Comparison of ENCODE assay signal across 8 cellular contexts in the genomic region with DNA sequence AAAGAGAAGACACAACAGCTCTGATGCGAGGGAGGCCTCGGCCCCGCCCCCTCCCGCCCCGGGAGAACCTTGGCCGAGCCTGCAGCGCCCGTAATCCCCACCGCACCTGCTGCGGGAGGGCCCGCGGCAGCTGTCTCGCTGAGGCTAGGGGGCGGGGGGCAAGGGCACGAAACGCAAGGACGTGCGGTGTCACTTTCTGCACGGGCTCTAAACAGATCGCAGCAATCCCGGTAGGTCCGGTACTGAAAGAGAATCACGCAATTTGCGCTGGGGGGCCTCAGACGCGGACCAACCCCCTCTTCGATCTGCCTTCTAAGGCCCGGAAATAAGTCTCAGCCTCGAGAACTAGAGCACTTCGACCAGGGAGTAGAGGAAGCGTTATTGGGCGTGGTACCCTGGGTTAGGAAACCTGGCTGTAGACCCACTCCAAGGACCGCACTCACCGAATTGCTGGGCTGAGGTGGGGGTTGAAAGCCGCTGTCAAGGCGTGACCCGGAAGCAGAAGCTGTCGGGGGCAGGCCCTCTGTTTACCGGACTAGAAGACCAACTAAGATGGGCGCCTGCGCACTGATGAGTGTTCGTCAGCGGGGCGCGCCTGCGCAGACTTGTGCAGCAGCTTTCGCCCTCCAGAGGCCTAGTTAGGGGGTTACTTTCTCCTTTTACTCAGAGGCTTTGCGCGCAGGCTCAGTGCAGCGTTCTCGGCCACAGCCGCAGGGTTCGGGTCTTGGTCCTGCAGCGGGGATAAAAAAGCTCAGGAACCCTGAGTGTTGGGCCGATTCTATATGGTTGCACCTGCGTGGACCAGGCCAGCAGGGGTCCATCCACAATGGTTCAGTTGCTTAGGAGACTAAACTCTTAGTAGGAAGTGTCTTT. TPM values are rescaled to one million over a fixed set of nuclear protein-coding genes. Genes with fewer than 3 reads are reported as not detected.
A peak's percentile ranks its signal among the peaks of the same experiment; 100 is the strongest.
DNase-seq lines count a peak whose midpoint lies in the region; ATAC-seq and TF ChIP-seq lines count a peak whose summit lies in the region.

A gene with protein sequence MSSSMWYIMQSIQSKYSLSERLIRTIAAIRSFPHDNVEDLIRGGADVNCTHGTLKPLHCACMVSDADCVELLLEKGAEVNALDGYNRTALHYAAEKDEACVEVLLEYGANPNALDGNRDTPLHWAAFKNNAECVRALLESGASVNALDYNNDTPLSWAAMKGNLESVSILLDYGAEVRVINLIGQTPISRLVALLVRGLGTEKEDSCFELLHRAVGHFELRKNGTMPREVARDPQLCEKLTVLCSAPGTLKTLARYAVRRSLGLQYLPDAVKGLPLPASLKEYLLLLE (minus strand): TSS at position 500 of the 873 bp plus-strand sequence. CDS start 4,019 bp downstream, outside the sequence.

- H3K27me3 Mint-ChIP-seq in CD4-positive, alpha-beta T cell = no peaks in the 10 kb centered on the region

- peak within 1 kb of the TSS; percentile 78 for H3K27ac ChIP-seq in CD4-positive, alpha-beta T cell (ENCODE audit: low read depth, low read length)
- peak within 1 kb of the TSS; percentile 83 to 89 for H3K27ac ChIP-seq in left lung

- POLR2A ChIA-PET in CD4-positive, alpha-beta T cell (lab: Charles Lee) = interaction anchor here (0.6 to 3.1 kb wide), 16 partner anchors 21 to 413 kb away, joined by 3 to 67 read pairs (median 4); a partner anchor contains a TSS

- H3K27me3 ChIP-seq in CD4-positive, alpha-beta T cell (ENCODE audit: control insufficient read depth, insufficient read depth, low read length) = no peaks in the 10 kb centered on the region
- H3K27me3 ChIP-seq in left lung = no peaks in the 10 kb centered on the region

- H3K4me1 Mint-ChIP-seq in CD4-positive, alpha-beta T cell (ENCODE audit: low read depth) = peaks cover 63% of the 10 kb centered on the region

- H3K36me3 Mint-ChIP-seq in CD4-positive, alpha-beta T cell (ENCODE audit: low read depth) = peaks cover 25% of the 10 kb centered on the region

- H3K4me3 ChIP-seq in left lung = peak within 1 kb of the TSS; percentile 78 to 97

- peak; percentile 98 to 99 (median 99) for DNase-seq in CD4-positive, alpha-beta T cell
- DNase-seq in NCI-H774 (lab: John Stamatoyannopoulos, UW) (peak; percentile 99), dermis blood vessel endothelial cell (peak; percentile 99), left lung (peak; percentile 98 to 99)
- peak; percentile 99 for DNase-seq in activated CD4-positive, alpha-beta T cell treated with anti-CD3 and anti-CD28 coated beads, Interleukin-2, amount 50 U/mL, for 4 hours
- peak; percentile 97 to 98 for DNase-seq in stimulated activated CD4-positive, alpha-beta T cell treated with anti-CD3 and anti-CD28 coated beads, Interleukin-2, amount 100 ng/mL, for 48 hours

- H3K9me3 Mint-ChIP-seq in CD4-positive, alpha-beta T cell = no peaks in the 10 kb centered on the region

- peak; percentile 87 for ATAC-seq in CD4-positive, alpha-beta T cell (ENCODE audit: poor library complexity)
- peak; percentile 89 for ATAC-seq in GM19397 (IDR thresholded peaks at IDR 0.05; ENCODE audit: unreplicated experiment)
- peak; percentile 82 for ATAC-seq in HG03571 (IDR thresholded peaks at IDR 0.05; ENCODE audit: unreplicated experiment)
- ATAC-seq in left lung = peak; percentile 98

- CTCF ChIA-PET in CD4-positive, alpha-beta T cell (lab: Charles Lee) = interaction anchor here (0.6 to 2.9 kb wide), 16 partner anchors 9 to 1032 kb away, joined by 3 to 14 read pairs (median 5); a partner anchor contains a TSS

- intact Hi-C loops in CD4-positive, alpha-beta T cell (cut with DNase I, micrococcal nuclease) = loop anchor here (1.0 to 5.0 kb wide), 6 partner anchors 8 to 525 kb away; a partner anchor contains a TSS
- intact Hi-C loops in left lung (cut with DNase I) = loop anchor here in 1 of 2 donors (5.0 kb wide), 1 partner anchor 50 kb away; a partner anchor contains a TSS

- H3K36me3 ChIP-seq in left lung = peaks cover 0 to 12% of the 10 kb centered on the region in 2 donors

- H3K4me3 Mint-ChIP-seq in CD4-positive, alpha-beta T cell = peak within 1 kb of the TSS; percentile 97

- peaks cover 0 to 18% of the 10 kb centered on the region in 2 donors for H3K4me1 ChIP-seq in left lung

- H3K9me3 ChIP-seq in CD4-positive, alpha-beta T cell (ENCODE audit: control insufficient read depth, low read length) = no peaks in the 10 kb centered on the region
- no peaks in the 10 kb centered on the region for H3K9me3 ChIP-seq in left lung

- peak; percentile 48 for TF ChIP-seq CTCF in CD4-positive, alpha-beta T cell (IDR thresholded peaks at IDR 0.05)
- TF ChIP-seq CTCF in left lung (IDR thresholded peaks at IDR 0.05) = peak; percentile 26 to 53

- H3K27ac Mint-ChIP-seq in CD4-positive, alpha-beta T cell = peak within 1 kb of the TSS; percentile 99

RNA-seq across cellular contexts. Expression of the gene that starts here (rescaled TPM):
- total RNA-seq in CD4-positive, alpha-beta T cell = 10 to 100 TPM; 50.9 TPM
- 18.2 and 24.0 TPM in 2 replicates for total RNA-seq in dermis blood vessel endothelial cell
- 10 to 100 TPM; 26.8 to 30.4 TPM for total RNA-seq in left lung

Comparison
In these comparisons a context has a peak if more than half of its experiments do, and no peak if none do; other contexts are left out.
1. Peak in every context shown above with its lines: DNase-seq, ATAC-seq, H3K4me3 ChIP-seq and H3K27ac ChIP-seq.